Comparison of ENCODE assay signal across 21 cellular contexts in genomic region chr2:197144183-197144582, GRCh38.
DNase-seq lines count a peak whose midpoint lies in the region; ATAC-seq, FAIRE-seq and TF ChIP-seq lines count a peak whose summit lies in the region.
"Had no signal": no experiment of that assay in that cellular context is flagged by ENCODE, and none has a peak within 500 bp of the region (broad histone marks: within the 10 kb centered on the region; RNA-seq: fewer than 3 reads in every experiment).

No MANE protein-coding gene starts in this region.

- H4K20me1 ChIP-seq in DND-41 (ENCODE audit: insufficient read depth, low read length), result no peaks in the 10 kb centered on the region

- POLR2A ChIA-PET in activated B cell treated with CpG ODN at 0.5 μM for 24 hours (lab: Charles Lee), result interaction anchor here (0.6 to 3.2 kb wide), 7 partner anchors 8 to 165 kb away, joined by 3 to 48 read pairs (median 13); partner anchors contain the start of gene ANKRD44

- H3K4me1 Mint-ChIP-seq in CD4-positive, CD25-positive, alpha-beta regulatory T cell, result peaks cover 55 to 85% (median 68%) of the 10 kb centered on the region in 4 donors
- peaks cover 90% of the 10 kb centered on the region for H3K4me1 Mint-ChIP-seq in activated B cell treated with CpG ODN at 0.5 μM for 24 hours
- peaks cover 41% of the 10 kb centered on the region for H3K4me1 Mint-ChIP-seq in memory B cell

- no peak for ATAC-seq in CD4-positive, CD25-positive, alpha-beta regulatory T cell (ENCODE audit: low read depth in 2 of 2)
- ATAC-seq in DND-41 (ENCODE audit: insufficient read depth, low read depth) (no peak), activated B cell treated with CpG ODN at 0.5 μM for 24 hours (ENCODE audit: low read depth) (no peak), memory B cell (ENCODE audit: low read depth) (no peak), GM21529 (IDR thresholded peaks at IDR 0.05; ENCODE audit: unreplicated experiment) (no peak)
- ATAC-seq: heart left ventricle, sciatic nerve had no signal

- peaks cover 23% of the 10 kb centered on the region for H3K36me3 ChIP-seq in CD4-positive, CD25-positive, alpha-beta regulatory T cell (ENCODE audit: control insufficient read depth, insufficient read depth, low read length)
- H3K36me3 ChIP-seq in DND-41 (ENCODE audit: insufficient read depth, low read length), result no peaks in the 10 kb centered on the region
- H3K36me3 ChIP-seq: stomach, upper lobe of left lung had no signal

- no peak for FAIRE-seq in D721Med (lab: Jason Lieb, UNC)
- FAIRE-seq: endometrium, H1 had no signal

- H3K36me3 Mint-ChIP-seq in CD4-positive, CD25-positive, alpha-beta regulatory T cell, result peaks cover 8% of the 10 kb centered on the region
- peaks cover 14% of the 10 kb centered on the region for H3K36me3 Mint-ChIP-seq in activated B cell treated with CpG ODN at 0.5 μM for 24 hours (ENCODE audit: low read depth)
- H3K36me3 Mint-ChIP-seq in memory B cell, result peaks cover 13% of the 10 kb centered on the region

- H3K4me2 ChIP-seq in DND-41 (ENCODE audit: insufficient read depth, low read length), result no peak overlapping the region
- H3K4me2 ChIP-seq: KMS-11 had no signal

- no peaks in the 10 kb centered on the region for H3K79me2 ChIP-seq in DND-41 (ENCODE audit: insufficient read depth, low read length)

- H3K9me3 ChIP-seq in CD4-positive, CD25-positive, alpha-beta regulatory T cell (ENCODE audit: control insufficient read depth in 2 of 2, low read length in 2 of 2), result no peaks in the 10 kb centered on the region
- no peaks in the 10 kb centered on the region for H3K9me3 ChIP-seq in DND-41 (ENCODE audit: insufficient read depth, low read length, severe bottlenecking)
- H3K9me3 ChIP-seq: heart left ventricle, stomach, upper lobe of left lung had no signal

- DNase-seq in CD4-positive, CD25-positive, alpha-beta regulatory T cell, result no peak
- DNase-seq in DND-41 (no peak), activated B cell treated with CpG ODN at 0.5 μM for 24 hours (no peak), memory B cell (ENCODE audit: low spot score in 2 of 2) (no peak), D721Med (ENCODE audit: insufficient read length, low spot score) (no peak), inferior parietal cortex (ENCODE audit: extremely low spot score) (no peak), midbrain (lab: John Stamatoyannopoulos, UW) (no peak)
- DNase-seq: activated CD4-positive, CD25-positive, alpha-beta regulatory T cell; activated naive CD4-positive, alpha-beta T cell treated with anti-CD3 and anti-CD28 coated beads, Interleukin-2, amount 10 ng/mL, durations not matched to agents 7 days and 5 days; Calu3; heart left ventricle; NCI-H1930; NCI-H446; stomach; T-helper 2 cell; upper lobe of left lung had no signal

- H3K27me3 ChIP-seq in CD4-positive, CD25-positive, alpha-beta regulatory T cell (ENCODE audit: control insufficient read depth, insufficient read depth, low read length), result no peaks in the 10 kb centered on the region
- H3K27me3 ChIP-seq in DND-41 (ENCODE audit: insufficient read depth, low read length, poor library complexity), result no peaks in the 10 kb centered on the region
- H3K27me3 ChIP-seq: heart left ventricle, stomach, upper lobe of left lung had no signal

- TF ChIP-seq CTCF in DND-41 (IDR thresholded peaks at IDR 0.05; ENCODE audit: borderline replicate concordance, extremely low read depth, low read length, poor library complexity, severe bottlenecking) (no peak), activated B cell treated with CpG ODN at 0.5 μM for 24 hours (IDR thresholded peaks at IDR 0.05) (no peak), D721Med (IDR thresholded peaks at IDR 0.05; ENCODE audit: insufficient read depth, missing control alignments) (no peak)

- peaks cover 51% of the 10 kb centered on the region for H3K4me1 ChIP-seq in CD4-positive, CD25-positive, alpha-beta regulatory T cell (ENCODE audit: control insufficient read depth, insufficient read depth, low read length, poor library complexity, severe bottlenecking)
- H3K4me1 ChIP-seq in DND-41 (ENCODE audit: insufficient read depth, low read length), result peaks cover 31% of the 10 kb centered on the region

- H3K9me3 Mint-ChIP-seq in CD4-positive, CD25-positive, alpha-beta regulatory T cell, result peaks cover 0 to 4% (median 0%) of the 10 kb centered on the region in 7 donors
- H3K9me3 Mint-ChIP-seq in activated B cell treated with CpG ODN at 0.5 μM for 24 hours, result peaks cover 1% of the 10 kb centered on the region
- no peaks in the 10 kb centered on the region for H3K9me3 Mint-ChIP-seq in memory B cell

- no peak overlapping the region for H2AFZ ChIP-seq in DND-41 (ENCODE audit: low read depth, low read length)

- no peak overlapping the region for H3K4me3 Mint-ChIP-seq in CD4-positive, CD25-positive, alpha-beta regulatory T cell
- H3K4me3 Mint-ChIP-seq in activated B cell treated with CpG ODN at 0.5 μM for 24 hours (peak overlapping the region; percentile 24), memory B cell (no peak overlapping the region)
- H3K4me3 Mint-ChIP-seq: activated naive CD4-positive, alpha-beta T cell treated with anti-CD3 and anti-CD28 coated beads, Interleukin-2, amount 10 ng/mL, durations not matched to agents 7 days and 5 days had no signal

- peak overlapping the region; percentile 15 for H3K27ac ChIP-seq in CD4-positive, CD25-positive, alpha-beta regulatory T cell (ENCODE audit: insufficient read depth, low read length, poor library complexity, severe bottlenecking)
- peak overlapping the region; percentile 28; the same call in 1 of the 2 replicates for H3K27ac ChIP-seq in DND-41 (ENCODE audit: low read length)
- H3K27ac ChIP-seq: KMS-11, stomach had no signal

- H3K4me3 ChIP-seq in CD4-positive, CD25-positive, alpha-beta regulatory T cell (ENCODE audit: low read depth, low read length), result no peak overlapping the region
- H3K4me3 ChIP-seq in DND-41 (ENCODE audit: low read depth in 1 of 2, low read length in 2 of 2), result no peak overlapping the region
- H3K4me3 ChIP-seq: heart left ventricle, stomach, upper lobe of left lung had no signal

- intact Hi-C loops in activated B cell treated with CpG ODN at 0.5 μM for 24 hours (cut with micrococcal nuclease), result loop anchor here (2.0 to 10.0 kb wide), 3 partner anchors 15 to 1489 kb away; partner anchors contain the start of genes ANKRD44 and SLC39A10

- CTCF ChIA-PET in activated B cell treated with CpG ODN at 0.5 μM for 24 hours (lab: Charles Lee), result interaction anchor here (1.2 to 2.7 kb wide), 3 partner anchors 14 to 30 kb away, joined by 3 to 22 read pairs (median 4); no protein-coding TSS in a partner anchor

- peak overlapping the region in 2 of 3 donors; percentile 46 to 71 for H3K27ac Mint-ChIP-seq in CD4-positive, CD25-positive, alpha-beta regulatory T cell
- H3K27ac Mint-ChIP-seq in activated B cell treated with CpG ODN at 0.5 μM for 24 hours, result peak overlapping the region; percentile 97
- peak overlapping the region; percentile 98 for H3K27ac Mint-ChIP-seq in memory B cell

- no peak overlapping the region for H3K9ac ChIP-seq in DND-41 (ENCODE audit: low read depth, low read length)
- H3K9ac ChIP-seq: KMS-11 had no signal

- H3K27me3 Mint-ChIP-seq in CD4-positive, CD25-positive, alpha-beta regulatory T cell, result no peaks in the 10 kb centered on the region
- no peaks in the 10 kb centered on the region for H3K27me3 Mint-ChIP-seq in activated B cell treated with CpG ODN at 0.5 μM for 24 hours
- no peaks in the 10 kb centered on the region for H3K27me3 Mint-ChIP-seq in memory B cell
- H3K27me3 Mint-ChIP-seq: activated naive CD4-positive, alpha-beta T cell treated with anti-CD3 and anti-CD28 coated beads, Interleukin-2, amount 10 ng/mL, durations not matched to agents 7 days and 5 days had no signal
